8 cellular contexts compared by ENCODE assay signal in genomic region chrX:19344661-19345060, GRCh38. TPM values are rescaled to one million over a fixed set of nuclear protein-coding genes. Genes with fewer than 3 reads are reported as not detected.
DNase-seq lines count a peak whose midpoint lies in the region; ATAC-seq, FAIRE-seq and TF ChIP-seq lines count a peak whose summit lies in the region.

No MANE protein-coding gene starts in this region.

- intact Hi-C loops in heart left ventricle (cut with DNase I), result no loop called here
- intact Hi-C loops in Right ventricle myocardium inferior (cut with DNase I), result loop anchor here (5.0 kb wide), 1 partner anchor 362 kb away; the partner anchor contains the start of gene PHKA2
- intact Hi-C loops in vagina (cut with DNase I), result no loop called here

- H3K9me3 Mint-ChIP-seq in astrocyte (ENCODE audit: unreplicated experiment), result no peaks in the 10 kb centered on the region

- peak overlapping the region; percentile 58 for H3K27ac Mint-ChIP-seq in astrocyte (ENCODE audit: unreplicated experiment)

- peak overlapping the region; percentile 87 for H3K4me3 Mint-ChIP-seq in astrocyte (ENCODE audit: unreplicated experiment)

- TF ChIP-seq CTCF in heart left ventricle (IDR thresholded peaks at IDR 0.05) (no peak), astrocyte (IDR thresholded peaks at IDR 0.05; ENCODE audit: insufficient read depth, low read depth, low read length) (no peak), lung (IDR thresholded peaks at IDR 0.05; ENCODE audit: control extremely low read depth, extremely low read depth) (no peak), vagina (IDR thresholded peaks at IDR 0.05) (no peak)

- peaks cover 21% of the 10 kb centered on the region for H4K20me1 ChIP-seq in astrocyte (ENCODE audit: insufficient read depth, low read length)

- peaks cover 0 to 38% (median 9%) of the 10 kb centered on the region in 12 donors for H3K4me1 ChIP-seq in heart left ventricle
- peaks cover 3% of the 10 kb centered on the region for H3K4me1 ChIP-seq in astrocyte (ENCODE audit: insufficient read depth, low read length)
- peaks cover 2 to 3% of the 10 kb centered on the region in 2 donors for H3K4me1 ChIP-seq in lung (ENCODE audit: control insufficient read depth in 2 of 2, insufficient read depth in 2 of 2, low read length in 2 of 2)
- peaks cover 14% of the 10 kb centered on the region for H3K4me1 ChIP-seq in vagina

- WGBS in heart left ventricle, 4 donors, result 5 to 43% (median 21%) methylated on average over 10 of the region's 10 CpGs
- WGBS in lung, 2 donors, result 0 to 34% methylated on average over 10 of the region's 10 CpGs

- H3K4me1 Mint-ChIP-seq in astrocyte (ENCODE audit: low read depth, unreplicated experiment), result peaks cover 6% of the 10 kb centered on the region

- ATAC-seq in heart left ventricle (no peak), Right ventricle myocardium inferior (no peak), lung (ENCODE audit: insufficient read depth, low FRiP score) (no peak), GM21423 (IDR thresholded peaks at IDR 0.05; ENCODE audit: unreplicated experiment) (no peak), GM18520 (IDR thresholded peaks at IDR 0.05; ENCODE audit: unreplicated experiment) (no peak), GM18502 (IDR thresholded peaks at IDR 0.05; ENCODE audit: poor library complexity, unreplicated experiment) (no peak)

- no peak for DNase-seq in heart left ventricle
- no peak for DNase-seq in Right ventricle myocardium inferior (ENCODE audit: missing footprints)
- no peak for DNase-seq in astrocyte (ENCODE audit: low read depth)
- no peak for DNase-seq in lung (ENCODE audit: low spot score)
- DNase-seq in vagina (ENCODE audit: extremely low spot score in 2 of 2), result no peak

- H3K79me2 ChIP-seq in astrocyte (ENCODE audit: insufficient read depth, low read length), result peaks cover 46% of the 10 kb centered on the region

- H3K4me3 ChIP-seq in heart left ventricle, result peak overlapping the region; percentile 41 to 96 (median 76)
- H3K4me3 ChIP-seq in astrocyte (ENCODE audit: insufficient read depth, low read depth, low read length), result peak overlapping the region; percentile 73
- H3K4me3 ChIP-seq in lung, result peak overlapping the region; percentile 13
- H3K4me3 ChIP-seq in vagina, result peak overlapping the region; percentile 62 to 64

- H3K36me3 ChIP-seq in heart left ventricle, result peaks cover 0 to 10% (median under 1%) of the 10 kb centered on the region in 9 donors
- H3K36me3 ChIP-seq in astrocyte (ENCODE audit: insufficient read depth, low read length), result peaks cover 2% of the 10 kb centered on the region
- peaks cover 0 to 1% of the 10 kb centered on the region in 2 donors for H3K36me3 ChIP-seq in lung (ENCODE audit: control insufficient read depth in 2 of 2, insufficient read depth in 2 of 2, low read length in 2 of 2)
- H3K36me3 ChIP-seq in vagina, result no peaks in the 10 kb centered on the region

- H3K27ac ChIP-seq in heart left ventricle (peak overlapping the region in 11 of 12 donors; percentile 72 to 96 (median 90)), astrocyte (ENCODE audit: low read depth, low read length) (no peak overlapping the region), lung (ENCODE audit: low read depth in 1 of 2, low read length in 1 of 2) (peak overlapping the region in 1 of 2 donors; percentile 95), vagina (no peak overlapping the region)

- peak overlapping the region; percentile 83 for H3K4me2 ChIP-seq in astrocyte (ENCODE audit: low read length)

- H3K27me3 ChIP-seq in heart left ventricle (peaks cover 0 to 3% (median 0%) of the 10 kb centered on the region in 9 donors), astrocyte (ENCODE audit: insufficient read depth, low read length) (no peaks in the 10 kb centered on the region), lung (ENCODE audit: control insufficient read depth, insufficient read depth) (no peaks in the 10 kb centered on the region), vagina (no peaks in the 10 kb centered on the region)

- no peak overlapping the region for H2AFZ ChIP-seq in astrocyte (ENCODE audit: low read depth, low read length)

- TF ChIP-seq POLR2A in heart left ventricle (IDR thresholded peaks at IDR 0.05), result no peak
- TF ChIP-seq POLR2A in vagina (IDR thresholded peaks at IDR 0.05), result no peak

- H3K36me3 Mint-ChIP-seq in astrocyte (ENCODE audit: low read depth, unreplicated experiment), result no peaks in the 10 kb centered on the region

- FAIRE-seq in astrocyte (lab: Jason Lieb, UNC), result peak; percentile 55

- H3K9ac ChIP-seq in astrocyte (ENCODE audit: low read length), result peak overlapping the region; percentile 86

- H3K27me3 Mint-ChIP-seq in astrocyte (ENCODE audit: low read depth, unreplicated experiment), result no peaks in the 10 kb centered on the region

- no peaks in the 10 kb centered on the region for H3K9me3 ChIP-seq in heart left ventricle
- H3K9me3 ChIP-seq in astrocyte (ENCODE audit: insufficient read depth, low read depth, low read length), result no peaks in the 10 kb centered on the region
- H3K9me3 ChIP-seq in lung (ENCODE audit: control insufficient read depth in 2 of 2, insufficient read depth in 1 of 2, low read length in 1 of 2), result no peaks in the 10 kb centered on the region
- H3K9me3 ChIP-seq in vagina, result no peaks in the 10 kb centered on the region

RNA-seq across cellular contexts. Expression of gene PDHA1, which starts 0.9 kb away (rescaled TPM):
- total RNA-seq in heart left ventricle (1,000 to 10,000 TPM in 4 of 9 donors, 100 to 1,000 TPM in 5; 235 to 1,225 (median 919) TPM), Right ventricle myocardium inferior (1,288 TPM), astrocyte (158 and 163 TPM in 2 replicates), lung (100 to 1,000 TPM in 1 of 2 donors, 10 to 100 TPM in 1; 98.9 to 125 TPM), vagina (41.0 TPM)
- polyA plus RNA-seq in heart left ventricle (1,000 to 10,000 TPM in 1 of 2 donors, 100 to 1,000 TPM in 1; 583 to 1,189 TPM), lung (100 to 1,000 TPM in 1 of 2 donors, 10 to 100 TPM in 1; 93.7 to 116 TPM)

Comparison
In these comparisons a context has a peak if more than half of its experiments do, and no peak if none do; other contexts are left out.
1. H3K27ac ChIP-seq: peak in heart left ventricle (11 of 12); none in astrocyte (single experiment) and vagina (single experiment).
2. H3K4me3 ChIP-seq: peak in every context shown above with its lines; median percentile 76 in heart left ventricle; 73 in astrocyte; 63 in vagina; 13 in lung.